ENCODE assay signal across 9 cellular contexts in genomic region chr10:100341953-100342626, GRCh38. TPM values are rescaled to one million over a fixed set of nuclear protein-coding genes. Genes with fewer than 3 reads are reported as not detected.
DNase-seq lines count a peak whose midpoint lies in the region; ATAC-seq and TF ChIP-seq lines count a peak whose summit lies in the region.
"Had no signal": no experiment of that assay in that cellular context is flagged by ENCODE, and none has a peak within 500 bp of the region (broad histone marks: within the 10 kb centered on the region; RNA-seq: fewer than 3 reads in every experiment).

No MANE protein-coding gene starts in this region.

- peaks cover 12% of the 10 kb centered on the region for H3K4me1 ChIP-seq in left ventricle myocardium inferior
- peaks cover 43 to 51% (median 46%) of the 10 kb centered on the region in 3 donors for H3K4me1 ChIP-seq in skeletal muscle tissue (ENCODE audit: control insufficient read depth in 3 of 3, insufficient read depth in 3 of 3, low read length in 3 of 3)

- peaks cover 25% of the 10 kb centered on the region for H3K4me1 Mint-ChIP-seq in activated naive CD8-positive, alpha-beta T cell treated with anti-CD3 and anti-CD28 coated beads, Interleukin-2, amount 50 U/mL, for 24 hours

- DNase-seq in DMS 273 (lab: John Stamatoyannopoulos, UW; ENCODE audit: unreplicated experiment) (peak; percentile 68), HEK293T (ENCODE audit: extremely low spot score) (peak; percentile 87), RPMI8226 (peak; percentile 62), left ventricle myocardium inferior (no peak), foreskin melanocyte (no peak)
- DNase-seq in activated naive CD8-positive, alpha-beta T cell treated with anti-CD3 and anti-CD28 coated beads, Interleukin-2, amount 50 U/mL, for 24 hours: peak; percentile 51

- H3K27me3 ChIP-seq in left ventricle myocardium inferior (ENCODE audit: low read depth) (peaks cover 44% of the 10 kb centered on the region), skeletal muscle tissue (ENCODE audit: control insufficient read depth in 3 of 3, insufficient read depth in 3 of 3, low read length in 3 of 3) (peaks cover 0 to 8% (median 3%) of the 10 kb centered on the region in 3 donors)

- H3K27ac Mint-ChIP-seq in activated naive CD8-positive, alpha-beta T cell treated with anti-CD3 and anti-CD28 coated beads, Interleukin-2, amount 50 U/mL, for 24 hours: no peak overlapping the region
- H3K27ac Mint-ChIP-seq: stimulated activated naive CD8-positive, alpha-beta T cell treated with anti-CD3 and anti-CD28 coated beads, Interleukin-15, Interleukin-2, amounts not matched to agents 100 ng/mL and 50 ng/mL, for 24 hours had no signal

- intact Hi-C loops in left ventricle myocardium inferior (cut with micrococcal nuclease): no loop called here

- TF ChIP-seq CTCF in left ventricle myocardium inferior (IDR thresholded peaks at IDR 0.05; ENCODE audit: borderline replicate concordance): peak; percentile 77

- peak; percentile 39 for ATAC-seq in activated naive CD8-positive, alpha-beta T cell treated with anti-CD3 and anti-CD28 coated beads, Interleukin-2, amount 50 U/mL, for 24 hours
- no peak for ATAC-seq in HG02759 (IDR thresholded peaks at IDR 0.05; ENCODE audit: unreplicated experiment)

- H3K9me3 ChIP-seq in left ventricle myocardium inferior (replicated peaks) (no peaks in the 10 kb centered on the region), skeletal muscle tissue (ENCODE audit: control insufficient read depth in 3 of 3, low read length in 3 of 3) (no peaks in the 10 kb centered on the region)

- H3K27me3 Mint-ChIP-seq in activated naive CD8-positive, alpha-beta T cell treated with anti-CD3 and anti-CD28 coated beads, Interleukin-2, amount 50 U/mL, for 24 hours: no peaks in the 10 kb centered on the region
- H3K27me3 Mint-ChIP-seq: stimulated activated naive CD8-positive, alpha-beta T cell treated with anti-CD3 and anti-CD28 coated beads, Interleukin-15, Interleukin-2, amounts not matched to agents 100 ng/mL and 50 ng/mL, for 24 hours had no signal

- no peaks in the 10 kb centered on the region for H3K9me3 Mint-ChIP-seq in activated naive CD8-positive, alpha-beta T cell treated with anti-CD3 and anti-CD28 coated beads, Interleukin-2, amount 50 U/mL, for 24 hours
- H3K9me3 Mint-ChIP-seq: stimulated activated naive CD8-positive, alpha-beta T cell treated with anti-CD3 and anti-CD28 coated beads, Interleukin-15, Interleukin-2, amounts not matched to agents 100 ng/mL and 50 ng/mL, for 24 hours had no signal

- no peak overlapping the region for H3K27ac ChIP-seq in left ventricle myocardium inferior (replicated peaks)
- peak overlapping the region; percentile 77 for H3K27ac ChIP-seq in skeletal muscle tissue (ENCODE audit: low read depth, low read length)

- CTCF ChIA-PET in HEK293T (lab: Yijun Ruan, JAX): interaction anchor here (0.6 to 2.5 kb wide), 11 partner anchors 44 to 536 kb away, joined by 3 to 20 read pairs (median 3); partner anchors contain the start of gene NDUFB8

- POLR2A ChIA-PET in HEK293T (lab: Yijun Ruan, JAX): interaction anchor here (0.6 to 10.0 kb wide), 5 partner anchors 29 to 184 kb away, joined by 3 to 128 read pairs (median 3); no protein-coding TSS in a partner anchor

- no peaks in the 10 kb centered on the region for H3K36me3 Mint-ChIP-seq in activated naive CD8-positive, alpha-beta T cell treated with anti-CD3 and anti-CD28 coated beads, Interleukin-2, amount 50 U/mL, for 24 hours (ENCODE audit: low read depth)

- H3K4me3 Mint-ChIP-seq in activated naive CD8-positive, alpha-beta T cell treated with anti-CD3 and anti-CD28 coated beads, Interleukin-2, amount 50 U/mL, for 24 hours: no peak overlapping the region
- H3K4me3 Mint-ChIP-seq: stimulated activated naive CD8-positive, alpha-beta T cell treated with anti-CD3 and anti-CD28 coated beads, Interleukin-15, Interleukin-2, amounts not matched to agents 100 ng/mL and 50 ng/mL, for 24 hours had no signal

- H3K9ac ChIP-seq in skeletal muscle tissue (ENCODE audit: low read depth in 1 of 3, low read length in 3 of 3): peak overlapping the region in 1 of 3 donors; percentile 43

- no peaks in the 10 kb centered on the region for H3K36me3 ChIP-seq in left ventricle myocardium inferior
- H3K36me3 ChIP-seq in skeletal muscle tissue (ENCODE audit: control insufficient read depth in 3 of 3, insufficient read depth in 3 of 3, low read length in 3 of 3): no peaks in the 10 kb centered on the region

- H3K4me3 ChIP-seq in left ventricle myocardium inferior (no peak overlapping the region), skeletal muscle tissue (ENCODE audit: low read length in 3 of 3) (no peak overlapping the region)

TF ChIP-seq in HEK293T, 16 proteins besides CTCF, POLR2A, EP300 and RAD21:
- no peak for TF ChIP-seq ELF4 (IDR thresholded peaks at IDR 0.05)
- TF ChIP-seq LEF1 (IDR thresholded peaks at IDR 0.05; ENCODE audit: borderline replicate concordance): no peak
- peak; percentile 90; the same call in 1 of the 2 replicates for TF ChIP-seq HDGF (IDR thresholded peaks at IDR 0.05; ENCODE audit: borderline replicate concordance)
- TF ChIP-seq ZNF384 (IDR thresholded peaks at IDR 0.05): no peak

RNA-seq across cellular contexts. Expression of gene SCD, which starts 4.9 kb away (rescaled TPM):
- 4.8 TPM for total RNA-seq in left ventricle myocardium inferior
- 115 TPM for total RNA-seq in skeletal muscle tissue

RNA-seq across cellular contexts. Expression of gene PKD2L1, which starts 12.1 kb away (rescaled TPM):
- not detected for total RNA-seq in left ventricle myocardium inferior
- total RNA-seq in skeletal muscle tissue: not detected

RNA-seq across cellular contexts. Expression of gene BLOC1S2, which starts 55.6 kb away (rescaled TPM):
- total RNA-seq in left ventricle myocardium inferior: 21.0 TPM
- total RNA-seq in skeletal muscle tissue: 9.9 TPM

Comparison
In these comparisons a context has a peak if more than half of its experiments do, and no peak if none do; other contexts are left out.
1. DNase-seq: peak in DMS 273 (single experiment), HEK293T (single experiment), RPMI8226 (single experiment) and activated naive CD8-positive, alpha-beta T cell treated with anti-CD3 and anti-CD28 coated beads, Interleukin-2, amount 50 U/mL, for 24 hours (single experiment); none in left ventricle myocardium inferior (single experiment) and foreskin melanocyte (single experiment).
2. RNA of gene SCD, which starts 4.9 kb away (total RNA-seq): 115 TPM in skeletal muscle tissue (single experiment); 4.8 TPM in left ventricle myocardium inferior (single experiment); every median in the first group is over 10 times any median in the second.